Comparison of ENCODE assay signal across 18 cellular contexts in genomic region chr12:118319627-118320026, GRCh38.
"Had no signal": no experiment of that assay in that cellular context is flagged by ENCODE, and none has a peak within 500 bp of the region (broad histone marks: within the 10 kb centered on the region; RNA-seq: fewer than 3 reads in every experiment).

No MANE protein-coding gene starts in this region.

- FAIRE-seq: endometrium had no signal

- H3K27ac ChIP-seq: esophagus muscularis mucosa, gastrocnemius medialis, heart right ventricle, left ventricle myocardium inferior, lower lobe of right lung, ovary, right atrium auricular region had no signal

- DNase-seq: effector memory CD4-positive, alpha-beta T cell; gastrocnemius medialis; heart right ventricle; immature natural killer cell; kidney; left cardiac atrium; left ventricle myocardium inferior; lower lobe of right lung; natural killer cell; nucleus accumbens; ovary; stimulated activated CD4-positive, alpha-beta T cell treated with anti-CD3 and anti-CD28 coated beads, Interleukin-2, amount 100 ng/mL, for 48 hours; stimulated activated naive CD4-positive, alpha-beta T cell treated with Interleukin-2 at 50 U/mL for 16 hours; trophoblast cell had no signal

- H3K27me3 ChIP-seq: esophagus muscularis mucosa, gastrocnemius medialis, heart right ventricle, ovary, right atrium auricular region had no signal

- H3K4me2 ChIP-seq: smooth muscle cell had no signal

- H3K36me3 ChIP-seq: esophagus muscularis mucosa, gastrocnemius medialis, heart right ventricle, left ventricle myocardium inferior, lower lobe of right lung, ovary, right atrium auricular region had no signal

- ATAC-seq: gastrocnemius medialis, heart right ventricle, left cardiac atrium, lower lobe of right lung, natural killer cell had no signal

- H3K9me3 ChIP-seq: esophagus muscularis mucosa, gastrocnemius medialis, left ventricle myocardium inferior, lower lobe of right lung, ovary, right atrium auricular region had no signal

- H3K4me1 ChIP-seq: esophagus muscularis mucosa, lower lobe of right lung, right atrium auricular region had no signal

- H3K4me3 ChIP-seq: esophagus muscularis mucosa, gastrocnemius medialis, heart right ventricle, left ventricle myocardium inferior, lower lobe of right lung, ovary, right atrium auricular region, smooth muscle cell had no signal
